In the genomic region with DNA sequence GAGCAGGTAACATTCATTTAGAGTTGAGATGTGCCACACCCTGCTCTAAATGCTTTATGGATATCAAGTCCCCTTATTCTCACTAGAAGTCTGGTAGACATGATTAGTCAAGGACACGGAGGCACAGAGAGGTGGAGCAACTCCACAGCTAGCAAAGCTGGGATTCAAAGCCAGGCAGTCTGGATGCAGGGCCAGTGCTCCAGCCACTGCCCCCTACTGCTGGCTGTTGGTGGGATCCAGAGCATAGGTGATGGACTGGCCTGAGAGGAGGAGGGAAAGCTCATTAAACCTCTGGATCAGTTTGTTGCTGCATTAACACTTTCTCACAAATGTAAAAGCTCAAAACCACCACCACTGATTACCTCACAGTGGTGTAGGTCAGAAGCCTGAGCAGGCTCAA, we compare ENCODE assay signal across 1 cellular context.
TF ChIP-seq lines count a peak whose summit lies in the region.

No MANE protein-coding gene starts in this region.

TF ChIP-seq in H1, 55 proteins besides CTCF, POLR2A, EP300 and RAD21:
- TF ChIP-seq SP4 (IDR thresholded peaks at IDR 0.05; ENCODE audit: low read length) (no peak), SP2 (IDR thresholded peaks at IDR 0.05; ENCODE audit: low read length) (no peak), POLR2AphosphoS5 (IDR thresholded peaks at IDR 0.05; ENCODE audit: low read depth, low read length) (no peak), MAFK (IDR thresholded peaks at IDR 0.05; ENCODE audit: low read depth, low read length) (no peak), NRF1 (IDR thresholded peaks at IDR 0.05; ENCODE audit: low read depth, low read length) (no peak), RXRA (IDR thresholded peaks at IDR 0.05; ENCODE audit: insufficient read depth, low read depth, low read length) (no peak), RBBP5 (IDR thresholded peaks at IDR 0.05; ENCODE audit: borderline replicate concordance, low read depth, low read length) (no peak), GABPA (IDR thresholded peaks at IDR 0.05; ENCODE audit: borderline replicate concordance, insufficient read depth, low read length) (no peak), EZH2 (IDR thresholded peaks at IDR 0.05; ENCODE audit: low read depth, low read length, severe bottlenecking) (no peak), CREB1 (IDR thresholded peaks at IDR 0.05) (no peak), SRF (IDR thresholded peaks at IDR 0.05; ENCODE audit: low read depth, low read length) (no peak)
- TF ChIP-seq, protein P1, sequence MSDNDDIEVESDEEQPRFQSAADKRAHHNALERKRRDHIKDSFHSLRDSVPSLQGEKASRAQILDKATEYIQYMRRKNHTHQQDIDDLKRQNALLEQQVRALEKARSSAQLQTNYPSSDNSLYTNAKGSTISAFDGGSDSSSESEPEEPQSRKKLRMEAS (IDR thresholded peaks at IDR 0.05) = no peak
- TF ChIP-seq, protein P2, sequence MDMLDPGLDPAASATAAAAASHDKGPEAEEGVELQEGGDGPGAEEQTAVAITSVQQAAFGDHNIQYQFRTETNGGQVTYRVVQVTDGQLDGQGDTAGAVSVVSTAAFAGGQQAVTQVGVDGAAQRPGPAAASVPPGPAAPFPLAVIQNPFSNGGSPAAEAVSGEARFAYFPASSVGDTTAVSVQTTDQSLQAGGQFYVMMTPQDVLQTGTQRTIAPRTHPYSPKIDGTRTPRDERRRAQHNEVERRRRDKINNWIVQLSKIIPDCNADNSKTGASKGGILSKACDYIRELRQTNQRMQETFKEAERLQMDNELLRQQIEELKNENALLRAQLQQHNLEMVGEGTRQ (IDR thresholded peaks at IDR 0.05; ENCODE audit: low read length) = no peak
- TF ChIP-seq, protein P3, sequence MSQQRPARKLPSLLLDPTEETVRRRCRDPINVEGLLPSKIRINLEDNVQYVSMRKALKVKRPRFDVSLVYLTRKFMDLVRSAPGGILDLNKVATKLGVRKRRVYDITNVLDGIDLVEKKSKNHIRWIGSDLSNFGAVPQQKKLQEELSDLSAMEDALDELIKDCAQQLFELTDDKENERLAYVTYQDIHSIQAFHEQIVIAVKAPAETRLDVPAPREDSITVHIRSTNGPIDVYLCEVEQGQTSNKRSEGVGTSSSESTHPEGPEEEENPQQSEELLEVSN (IDR thresholded peaks at IDR 0.05) = no peak
